In genomic region chr16:13919330-13919682, GRCh38 we compare ENCODE assay signal across 8 cellular contexts. TPM values are rescaled to one million over a fixed set of nuclear protein-coding genes. Genes with fewer than 3 reads are reported as not detected.
DNase-seq lines count a peak whose midpoint lies in the region; ATAC-seq and TF ChIP-seq lines count a peak whose summit lies in the region.

No MANE protein-coding gene starts in this region.

- intact Hi-C loops in breast epithelium (cut with DNase I; ENCODE audit: low total_unique reads): loop anchor here (5.0 kb wide), 1 partner anchor 308 kb away; no protein-coding TSS in a partner anchor

- H3K36me3 ChIP-seq in HEK293 (ENCODE audit: control insufficient read depth in 2 of 2, insufficient read depth in 1 of 2, low read length in 2 of 2): peaks cover 6 to 15% of the 10 kb centered on the region in 2 experiments; a peak in 1 of 3 replicates
- H3K36me3 ChIP-seq in NT2/D1 (ENCODE audit: insufficient read depth, insufficient read length, low read length): peaks cover 21% of the 10 kb centered on the region
- H3K36me3 ChIP-seq in breast epithelium: no peaks in the 10 kb centered on the region

- H3K9me3 ChIP-seq in HEK293 (ENCODE audit: control insufficient read depth, insufficient read depth, low read depth, low read length) (no peaks in the 10 kb centered on the region), NT2/D1 (ENCODE audit: insufficient read depth, low read length) (no peaks in the 10 kb centered on the region), breast epithelium (no peaks in the 10 kb centered on the region)

- ATAC-seq in HG02852 (IDR thresholded peaks at IDR 0.05; ENCODE audit: unreplicated experiment): no peak
- no peak for ATAC-seq in GM19351 (IDR thresholded peaks at IDR 0.05; ENCODE audit: unreplicated experiment)

- no peak for TF ChIP-seq POLR2A in breast epithelium (IDR thresholded peaks at IDR 0.05)

- H3K27ac ChIP-seq in HEK293 (ENCODE audit: extremely low read depth, low read depth, low read length): no peak overlapping the region
- peak overlapping the region; percentile 22 to 62 for H3K27ac ChIP-seq in breast epithelium

- POLR2A ChIA-PET in HEK293 (lab: Yijun Ruan, JAX): interaction anchor here (0.6 to 1.3 kb wide), 13 partner anchors 11 to 711 kb away, joined by 3 to 11 read pairs (median 4); partner anchors contain the start of gene PARN

- H3K27me3 ChIP-seq in NT2/D1 (ENCODE audit: insufficient read depth, insufficient read length) (no peaks in the 10 kb centered on the region), breast epithelium (no peaks in the 10 kb centered on the region)

- H3K4me3 ChIP-seq in AG10803 (ENCODE audit: low read length) (peak overlapping the region; percentile 34), HEK293 (ENCODE audit: low read depth, low read length) (peak overlapping the region; percentile 8), NT2/D1 (ENCODE audit: insufficient read length, low read depth) (no peak overlapping the region), breast epithelium (peak overlapping the region; percentile 72 to 96 (median 79))

- H3K4me1 ChIP-seq in HEK293 (ENCODE audit: control insufficient read depth, insufficient read depth, low read length): peaks cover 4% of the 10 kb centered on the region
- H3K4me1 ChIP-seq in NT2/D1 (ENCODE audit: insufficient read depth, insufficient read length): no peaks in the 10 kb centered on the region
- H3K4me1 ChIP-seq in breast epithelium: no peaks in the 10 kb centered on the region

- H3K9ac ChIP-seq in NT2/D1 (ENCODE audit: insufficient read length, low read depth): peak overlapping the region; percentile 34

- CTCF ChIA-PET in HEK293 (lab: Yijun Ruan, JAX): interaction anchor here (0.5 to 2.9 kb wide), 44 partner anchors 8 to 1824 kb away, joined by 3 to 33 read pairs (median 4); no protein-coding TSS in a partner anchor

- DNase-seq in AG10803 (ENCODE audit: low read depth) (peak; percentile 35), NT2/D1 (ENCODE audit: low read depth, low spot score) (peak; percentile 8), breast epithelium (ENCODE audit: low spot score in 2 of 2) (no peak), kidney glomerular epithelial cell (lab: John Stamatoyannopoulos, UW) (peak; percentile 59), stromal cell of bone marrow (ENCODE audit: low read depth) (peak; percentile 16)

- TF ChIP-seq CTCF in AG10803 (conservative IDR thresholded peaks at IDR 0.05; ENCODE audit: low read length) (peak; percentile 57), HEK293 (tag by site-specific recombination; IDR thresholded peaks at IDR 0.05) (no peak), breast epithelium (IDR thresholded peaks at IDR 0.05) (no peak)

TF ChIP-seq in HEK293, 187 proteins besides CTCF, POLR2A, EP300 and RAD21 (continues in another document):
- TF ChIP-seq ZSCAN16 (tag by site-specific recombination; IDR thresholded peaks at IDR 0.05) (no peak), ZNF366 (tag by site-specific recombination; conservative IDR thresholded peaks at IDR 0.05) (peak; percentile 74), ZNF24 (tag by site-specific recombination; IDR thresholded peaks at IDR 0.05) (peak; percentile 25; the same call in 1 of the 2 replicates), ZNF16 (tag by site-specific recombination; IDR thresholded peaks at IDR 0.05; ENCODE audit: low read depth) (no peak), ZNF629 (tag by site-specific recombination; IDR thresholded peaks at IDR 0.05) (0 out of 2 replicates have a peak, but pooled peaks have one; percentile 9), PRDM10 (tag by site-specific recombination; IDR thresholded peaks at IDR 0.05) (0 out of 2 replicates have a peak, but pooled peaks have one; percentile 28), ZNF585B (tag by site-specific recombination; IDR thresholded peaks at IDR 0.05) (no peak), ZNF600 (tag by site-specific recombination; IDR thresholded peaks at IDR 0.05) (peak; percentile 49; the same call in 1 of the 2 replicates), GLIS2 (tag by site-specific recombination; IDR thresholded peaks at IDR 0.05) (no peak), ZNF692 (tag by site-specific recombination; IDR thresholded peaks at IDR 0.05) (0 out of 2 replicates have a peak, but pooled peaks have one; percentile 39), ZNF394 (tag by site-specific recombination; IDR thresholded peaks at IDR 0.05; ENCODE audit: borderline replicate concordance) (peak; percentile 34; the same call in 1 of the 2 replicates), ZFP37 (tag by site-specific recombination; IDR thresholded peaks at IDR 0.05) (peak; percentile 38; the same call in 1 of the 2 replicates), ZNF324 (tag by site-specific recombination; IDR thresholded peaks at IDR 0.05) (0 out of 2 replicates have a peak, but pooled peaks have one; percentile 30), ZNF558 (tag by site-specific recombination; IDR thresholded peaks at IDR 0.05) (0 out of 2 replicates have a peak, but pooled peaks have one; percentile 48), ZXDB (tag by site-specific recombination; IDR thresholded peaks at IDR 0.05) (peak; percentile 42), ZNF501 (tag by site-specific recombination; IDR thresholded peaks at IDR 0.05) (peak; percentile 37; the same call in 1 of the 2 replicates), ZNF48 (tag by site-specific recombination; IDR thresholded peaks at IDR 0.05) (no peak), ZNF2 (tag by site-specific recombination; IDR thresholded peaks at IDR 0.05) (peak; percentile 31; the same call in 1 of the 2 replicates), ZNF654 (tag by site-specific recombination; IDR thresholded peaks at IDR 0.05; ENCODE audit: low read depth) (peak; percentile 45), SP7 (tag by site-specific recombination; IDR thresholded peaks at IDR 0.05) (peak; percentile 54; the same call in 1 of the 2 replicates), ZNF362 (tag by site-specific recombination; IDR thresholded peaks at IDR 0.05) (peak; percentile 96; the same call in 1 of the 2 replicates), ZNF404 (tag by site-specific recombination; IDR thresholded peaks at IDR 0.05) (no peak)

RNA-seq across cellular contexts. Expression of gene ERCC4, which starts 0.6 kb away (rescaled TPM):
- 1 to 10 TPM; 4.8 to 8.3 (median 7.9) TPM for total RNA-seq in breast epithelium

Comparison
In these comparisons a context has a peak if more than half of its experiments do, and no peak if none do; other contexts are left out.
1. DNase-seq: peak in AG10803 (single experiment), NT2/D1 (single experiment), kidney glomerular epithelial cell (single experiment) and stromal cell of bone marrow (single experiment); none in breast epithelium (0 of 2).